In the genomic region with DNA sequence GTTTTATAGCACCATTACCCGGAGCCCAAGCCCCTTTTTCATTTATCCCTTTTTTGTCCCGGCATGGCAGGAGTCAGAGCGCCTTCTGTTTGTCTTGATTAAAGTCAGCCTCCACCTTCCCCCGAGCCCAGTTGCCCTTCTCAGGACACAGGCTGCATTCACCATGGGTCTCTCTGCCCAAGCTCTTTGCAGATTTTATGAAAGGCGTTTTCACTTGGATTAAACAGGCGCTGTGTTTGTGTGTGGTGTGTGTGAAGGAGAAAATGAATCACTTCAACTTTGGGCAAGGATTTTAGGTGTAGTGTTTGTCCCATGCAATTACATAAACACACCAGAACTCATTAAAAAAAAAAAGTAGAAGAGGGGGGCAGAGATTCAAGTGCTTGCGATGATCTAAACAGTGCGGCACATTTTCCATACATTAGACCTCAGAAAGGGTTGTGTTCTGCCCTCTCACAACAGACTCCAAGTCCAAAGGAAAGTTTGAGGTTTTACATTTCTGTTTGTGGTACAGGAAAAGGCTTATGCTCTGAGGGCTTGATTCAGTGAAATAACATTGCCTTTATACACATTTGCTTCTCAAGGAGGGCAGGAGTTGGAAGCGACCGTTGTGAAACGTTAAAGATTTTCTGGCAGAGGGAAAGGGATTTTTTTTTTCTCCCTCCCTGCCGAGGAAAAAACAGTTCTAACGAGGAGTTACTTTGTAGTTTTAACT, we compare ENCODE assay signal across 17 cellular contexts. TPM values are rescaled to one million over a fixed set of nuclear protein-coding genes. Genes with fewer than 3 reads are reported as not detected.
A peak's percentile ranks its signal among the peaks of the same experiment; 100 is the strongest.
DNase-seq lines count a peak whose midpoint lies in the region; ATAC-seq, FAIRE-seq and TF ChIP-seq lines count a peak whose summit lies in the region.
"Had no signal": no experiment of that assay in that cellular context is flagged by ENCODE, and none has a peak within 500 bp of the region (broad histone marks: within the 10 kb centered on the region; RNA-seq: fewer than 3 reads in every experiment).

No MANE protein-coding gene starts in this region.

- H4K8ac ChIP-seq in mesendoderm (ENCODE audit: low read depth, low read length): no peak overlapping the region

- WGBS in gastroesophageal sphincter (ENCODE audit: low coverage in 1 of 2), 2 donors: 21 to 25% methylated on average over 13 of the region's 13 CpGs
- WGBS in mesendoderm (ENCODE audit: extremely low coverage, insufficient coverage, low lambda C conversion rate): no CpG with 5 or more reads among the region's 13 CpGs

- no peak overlapping the region for H2BK120ac ChIP-seq in mesendoderm (ENCODE audit: low read depth, low read length)

- no peaks in the 10 kb centered on the region for H3K79me1 ChIP-seq in mesendoderm (ENCODE audit: low read length)

- no peak overlapping the region for H2BK15ac ChIP-seq in mesendoderm (replicated peaks; ENCODE audit: low read depth)

- H3K23ac ChIP-seq in mesendoderm (ENCODE audit: low read length): no peak overlapping the region

- H4K5ac ChIP-seq in mesendoderm (ENCODE audit: low read length): no peak overlapping the region

- no peak overlapping the region for H3K56ac ChIP-seq in mesendoderm (ENCODE audit: low read length)

- no peak overlapping the region for H3K4ac ChIP-seq in mesendoderm (ENCODE audit: low read depth, low read length)

- no peak overlapping the region for H2AK5ac ChIP-seq in mesendoderm (ENCODE audit: low read length)

- peak overlapping the region; percentile 30 to 51 for H3K4me3 ChIP-seq in gastroesophageal sphincter
- H3K4me3 ChIP-seq in mesendoderm (ENCODE audit: low read length): no peak overlapping the region

- H3K79me2 ChIP-seq in mesendoderm (ENCODE audit: control insufficient read depth, insufficient read depth, low read length): no peaks in the 10 kb centered on the region

- peak overlapping the region; percentile 16 for H3K27ac ChIP-seq in angular gyrus (ENCODE audit: low read depth, low read length)
- H3K27ac ChIP-seq in gastroesophageal sphincter: peak overlapping the region; percentile 41 to 75 (median 68)
- H3K27ac ChIP-seq in mesendoderm (ENCODE audit: low read depth, low read length): no peak overlapping the region

- H2BK5ac ChIP-seq in mesendoderm (ENCODE audit: low read length): no peak overlapping the region

- TF ChIP-seq CTCF in gastroesophageal sphincter (IDR thresholded peaks at IDR 0.05): no peak

- H3K36me3 ChIP-seq in gastroesophageal sphincter: no peaks in the 10 kb centered on the region
- no peaks in the 10 kb centered on the region for H3K36me3 ChIP-seq in mesendoderm (ENCODE audit: control insufficient read depth, insufficient read depth, low read length)

- no peak for TF ChIP-seq POLR2A in gastroesophageal sphincter (IDR thresholded peaks at IDR 0.05)

- no peak overlapping the region for H3K9ac ChIP-seq in mesendoderm (ENCODE audit: low read length)

- TF ChIP-seq EP300 in gastroesophageal sphincter (IDR thresholded peaks at IDR 0.05): no peak

- no peak for FAIRE-seq in RCC 7860 (lab: Jason Lieb, UNC)
- FAIRE-seq: G401.6 had no signal

- DNase-seq in pons (ENCODE audit: low spot score) (peak; percentile 77), ureter (ENCODE audit: low spot score) (peak; percentile 3), mesendoderm (no peak), RCC 7860 (ENCODE audit: low spot score) (no peak)
- DNase-seq: activated CD4-positive, CD25-positive, alpha-beta regulatory T cell treated with anti-CD3 and anti-CD28 coated beads, Interleukin-2, amount 50 U/mL, for 72 hours; activated T-cell treated with anti-CD3 and anti-CD28 coated beads, Interleukin-2, amount 50 U/mL, for 1 hour; CD8-positive, alpha-beta memory T cell; effector CD4-positive, alpha-beta T cell; H9; NCI-H2171; OCI-M1; stimulated activated CD4-positive, alpha-beta T cell treated with anti-CD3 and anti-CD28 coated beads, Interleukin-2, amount 100 ng/mL, for 24 hours had no signal

- H3K27me3 ChIP-seq in gastroesophageal sphincter (peaks cover 19% of the 10 kb centered on the region), mesendoderm (ENCODE audit: insufficient read depth, low read length, poor library complexity) (no peaks in the 10 kb centered on the region)

- no peak overlapping the region for H3K18ac ChIP-seq in mesendoderm (ENCODE audit: low read length)

- H3K9me3 ChIP-seq in gastroesophageal sphincter: no peaks in the 10 kb centered on the region

- H3K4me1 ChIP-seq in gastroesophageal sphincter (peaks cover 0 to 18% (median 0%) of the 10 kb centered on the region in 3 donors), mesendoderm (ENCODE audit: control insufficient read depth, low read depth, low read length) (no peaks in the 10 kb centered on the region)

- ATAC-seq in gastroesophageal sphincter: peak; percentile 46
- no peak for ATAC-seq in HG03159 (IDR thresholded peaks at IDR 0.05; ENCODE audit: unreplicated experiment)

- no peak overlapping the region for H3K4me2 ChIP-seq in mesendoderm (ENCODE audit: low read length)

RNA-seq across cellular contexts. Expression of a gene that starts 14.5 kb away (rescaled TPM):
- 10 to 100 TPM; 15.0 to 35.2 (median 23.6) TPM for total RNA-seq in gastroesophageal sphincter
- total RNA-seq in ureter: 18.5 TPM
- 0.04 TPM for polyA plus RNA-seq in mesendoderm (2013, experiment 1 of 2)
- 0.11 TPM for polyA plus RNA-seq in mesendoderm (2013, experiment 2 of 2)

RNA-seq across cellular contexts. Expression of a gene that starts 48.1 kb away (rescaled TPM):
- total RNA-seq in gastroesophageal sphincter (under 1 TPM in 2 of 4 donors, not detected in 2; 0.40 to 0.57 TPM), ureter (0.57 TPM)
- 0.06 TPM for polyA plus RNA-seq in mesendoderm (2013, experiment 1 of 2)
- polyA plus RNA-seq in mesendoderm (2013, experiment 2 of 2): 0.07 TPM
- total RNA-seq: CD8-positive, alpha-beta memory T cell had no signal
- polyA plus RNA-seq: CD8-positive, alpha-beta memory T cell; liver had no signal

Comparison
In these comparisons a context has a peak if more than half of its experiments do, and no peak if none do; other contexts are left out.
1. DNase-seq: peak in pons (single experiment) and ureter (single experiment); none in mesendoderm (single experiment) and RCC 7860 (single experiment).